Comparison of ENCODE assay signal across 36 cellular contexts in genomic region chr16:58284021-58284420, GRCh38. TPM values are rescaled to one million over a fixed set of nuclear protein-coding genes. Genes with fewer than 3 reads are reported as not detected.
"Had no signal": no experiment of that assay in that cellular context is flagged by ENCODE, and none has a peak within 500 bp of the region (broad histone marks: within the 10 kb centered on the region; RNA-seq: fewer than 3 reads in every experiment).

No MANE protein-coding gene starts in this region.

- H3K4me3 ChIP-seq: left ventricle myocardium inferior, lung, mucosa of descending colon, ovary, right atrium auricular region, right lobe of liver, suprapubic skin, thoracic aorta, tibial artery, upper lobe of right lung had no signal

- H3K4me1 Mint-ChIP-seq: immature natural killer cell; memory B cell; naive thymus-derived CD4-positive, alpha-beta T cell had no signal

- H3K27ac Mint-ChIP-seq: immature natural killer cell; memory B cell; naive thymus-derived CD4-positive, alpha-beta T cell; natural killer cell treated with Interleukin-12 subunit alpha and Interleukin-12 subunit beta and Interleukin-15 and Interleukin-18, amount 100 ng/mL, for 72 hours; progenitor cell of endocrine pancreas; stimulated activated naive CD8-positive, alpha-beta T cell treated with anti-CD3 and anti-CD28 coated beads, Interleukin-15, Interleukin-2, amounts not matched to agents 100 ng/mL and 50 ng/mL, for 24 hours had no signal

- H3K4me1 ChIP-seq: left ventricle myocardium inferior, right atrium auricular region, right lobe of liver, tibial artery, upper lobe of right lung had no signal

- H3K4me3 Mint-ChIP-seq: immature natural killer cell; memory B cell; naive thymus-derived CD4-positive, alpha-beta T cell; natural killer cell treated with Interleukin-12 subunit alpha and Interleukin-12 subunit beta and Interleukin-15 and Interleukin-18, amount 100 ng/mL, for 72 hours; stimulated activated naive CD8-positive, alpha-beta T cell treated with anti-CD3 and anti-CD28 coated beads, Interleukin-15, Interleukin-2, amounts not matched to agents 100 ng/mL and 50 ng/mL, for 24 hours had no signal

- FAIRE-seq: islet of Langerhans, urothelium cell line had no signal

- H3K27ac ChIP-seq: left ventricle myocardium inferior, ovary, right atrium auricular region, right lobe of liver, suprapubic skin, thoracic aorta, tibial artery, upper lobe of right lung had no signal

- H3K9me3 ChIP-seq: ovary, right lobe of liver, suprapubic skin, thoracic aorta, upper lobe of right lung had no signal

- ATAC-seq: mucosa of descending colon; naive thymus-derived CD4-positive, alpha-beta T cell; natural killer cell treated with Interleukin-12 subunit alpha and Interleukin-12 subunit beta and Interleukin-15 and Interleukin-18, amount 100 ng/mL, for 72 hours; right lobe of liver had no signal

- DNase-seq: hypothalamus; immature natural killer cell; left ventricle myocardium inferior; midbrain; mucosa of descending colon; naive thymus-derived CD4-positive, alpha-beta T cell; ovary; right lobe of liver; stimulated activated CD4-positive, alpha-beta T cell treated with anti-CD3 and anti-CD28 coated beads, Interleukin-12 subunit alpha, Interleukin-12 subunit beta, amount 100 ng/mL, for 4 hours; stimulated activated CD4-positive, alpha-beta T cell treated with anti-CD3 and anti-CD28 coated beads, Interleukin-15, amount 100 ng/mL, for 24 hours; stimulated activated CD4-positive, alpha-beta T cell treated with anti-CD3 and anti-CD28 coated beads, Interleukin-2, amount 100 ng/mL, for 24 hours; stimulated activated CD4-positive, alpha-beta T cell treated with anti-CD3 and anti-CD28 coated beads, Interleukin-4, amount 100 ng/mL, for 1 hour; stimulated activated naive CD4-positive, alpha-beta T cell; tibial artery; trophoblast cell; upper lobe of right lung had no signal

- H3K27me3 ChIP-seq: ovary, right atrium auricular region, right lobe of liver, suprapubic skin, tibial artery, upper lobe of right lung had no signal

- H3K36me3 ChIP-seq: left ventricle myocardium inferior, ovary, right atrium auricular region, right lobe of liver, suprapubic skin, thoracic aorta, tibial artery, upper lobe of right lung had no signal

RNA-seq across cellular contexts. Expression of gene PRSS54, which starts 10.8 kb away (rescaled TPM):
- total RNA-seq: kidney epithelial cell; left ventricle myocardium inferior; lower leg skin; lung; mesenteric fat pad; mucosa of descending colon; myocyte; naive thymus-derived CD4-positive, alpha-beta T cell; natural killer cell treated with Interleukin-12 subunit alpha and Interleukin-12 subunit beta and Interleukin-15 and Interleukin-18, amount 100 ng/mL, for 72 hours; omental fat pad; ovary; progenitor cell of endocrine pancreas; pulmonary artery endothelial cell; renal cortical epithelial cell; right atrium auricular region; right lobe of liver; skeletal muscle tissue; subcutaneous adipose tissue; suprapubic skin; thoracic aorta; upper lobe of right lung had no signal
- polyA plus RNA-seq: immature natural killer cell; naive thymus-derived CD4-positive, alpha-beta T cell; neural cell; ovary had no signal
